Comparison of ENCODE assay signal across 8 cellular contexts in the genomic region with DNA sequence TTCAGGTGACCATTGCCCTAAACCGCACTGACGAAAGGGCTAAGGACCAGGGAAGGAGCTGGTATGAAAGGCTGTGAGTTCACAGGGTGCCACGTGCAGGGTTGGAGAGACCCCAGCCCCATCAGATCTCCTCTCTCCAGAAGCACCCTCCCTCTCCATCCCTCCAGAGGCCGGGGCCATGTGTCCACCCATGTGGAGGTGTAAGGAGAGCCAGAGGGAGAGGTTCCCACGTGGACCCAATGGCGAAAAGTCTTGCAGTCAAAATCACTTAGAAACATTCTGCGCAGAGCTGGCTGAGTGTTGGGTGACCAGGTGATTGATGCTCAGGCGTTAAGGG.
DNase-seq lines count a peak whose midpoint lies in the region; ATAC-seq, FAIRE-seq and TF ChIP-seq lines count a peak whose summit lies in the region.

No MANE protein-coding gene starts in this region.

- POLR2A ChIA-PET in A549 (lab: Yijun Ruan, JAX), result no interaction called here

- H3K4me3 Mint-ChIP-seq in chondrocyte (ENCODE audit: unreplicated experiment), result peak overlapping the region; percentile 50

- TF ChIP-seq CTCF in A549 (IDR thresholded peaks at IDR 0.05) (no peak), chondrocyte (IDR thresholded peaks at IDR 0.05) (no peak)

- TF ChIP-seq RAD21 in A549 (conservative IDR thresholded peaks at IDR 0.05 in 1 of 2, IDR thresholded peaks at IDR 0.05 in 1 of 2), result 0 out of 5 replicates have a peak, but pooled peaks of 1 of the 2 experiments have one; percentile 1

- peak in 1 of 2 experiments; percentile 21 for DNase-seq in A549 (ENCODE audit: low read depth in 1 of 2, low spot score in 1 of 2)
- DNase-seq in chondrocyte (ENCODE audit: low spot score), result no peak
- DNase-seq in GM19238 (ENCODE audit: insufficient read length, low spot score), result no peak
- no peak for DNase-seq in H54 (ENCODE audit: insufficient read length, low spot score)
- DNase-seq in RCC 7860 (ENCODE audit: low spot score), result no peak
- no peak for DNase-seq in NK-92 treated with Interleukin-12 subunit alpha and Interleukin-12 subunit beta, amount 100 ng/mL, for 24 hours (lab: John Stamatoyannopoulos, UW)

- CTCF ChIA-PET in A549 (lab: Yijun Ruan, JAX), result interaction anchor here (1.3 to 3.0 kb wide), 3 partner anchors 9 to 22 kb away, joined by 3 to 11 read pairs (median 10); no protein-coding TSS in a partner anchor

- H3K4me1 Mint-ChIP-seq in chondrocyte (ENCODE audit: low read depth), result peaks cover 46% of the 10 kb centered on the region

- TF ChIP-seq EP300 in A549 (IDR thresholded peaks at IDR 0.05), result no peak

- ATAC-seq in A549, result peak; percentile 60 to 69; a peak in 5 of 6 replicates
- peak; percentile 3 for ATAC-seq in HG03066 (IDR thresholded peaks at IDR 0.05; ENCODE audit: low read depth, unreplicated experiment)

- peaks cover 20% of the 10 kb centered on the region for H3K36me3 Mint-ChIP-seq in chondrocyte (ENCODE audit: low read depth)

- peaks cover 5% of the 10 kb centered on the region for H3K9me3 Mint-ChIP-seq in chondrocyte (ENCODE audit: low read depth)

- peak overlapping the region; percentile 84 to 91 for H3K27ac ChIP-seq in A549

- H3K4me3 ChIP-seq in A549 (peak overlapping the region; percentile 64), mucosa of stomach (ENCODE audit: low read length) (peak overlapping the region; percentile 29)

- H3K27ac Mint-ChIP-seq in chondrocyte (ENCODE audit: unreplicated experiment), result peak overlapping the region; percentile 83

- FAIRE-seq in A549 (lab: Jason Lieb, UNC) (no peak), H54 (lab: Jason Lieb, UNC) (no peak), RCC 7860 (lab: Jason Lieb, UNC) (no peak)

- TF ChIP-seq POLR2A in A549 (IDR thresholded peaks at IDR 0.05; ENCODE audit: low read length) (no peak), H54 (IDR thresholded peaks at IDR 0.05; ENCODE audit: low read depth, low read length) (no peak)

- H3K4me2 ChIP-seq in A549, result peak overlapping the region; percentile 89

- peak overlapping the region; percentile 27 for H3K9ac ChIP-seq in mucosa of stomach (ENCODE audit: low read length)

- no peaks in the 10 kb centered on the region for H3K27me3 Mint-ChIP-seq in chondrocyte (ENCODE audit: low read depth)

- peaks cover 7% of the 10 kb centered on the region; the same call in 1 of the 3 replicates for H3K4me1 ChIP-seq in A549
- peaks cover 4% of the 10 kb centered on the region for H3K4me1 ChIP-seq in mucosa of stomach (ENCODE audit: control insufficient read depth, insufficient read depth, low read length)

- WGBS in A549 (ENCODE audit: missing lambda C conversion rate), result 81% methylated on average over 6 of the region's 8 CpGs

- no peaks in the 10 kb centered on the region for H3K36me3 ChIP-seq in mucosa of stomach (ENCODE audit: control insufficient read depth, insufficient read depth, low read length)

- H3K27me3 ChIP-seq in mucosa of stomach (ENCODE audit: control insufficient read depth, insufficient read depth, low read length), result no peaks in the 10 kb centered on the region

- no peaks in the 10 kb centered on the region for H3K9me3 ChIP-seq in A549
- no peaks in the 10 kb centered on the region for H3K9me3 ChIP-seq in mucosa of stomach (ENCODE audit: control insufficient read depth, low read length)

TF ChIP-seq in A549, 52 proteins besides CTCF, POLR2A, EP300 and RAD21:
- TF ChIP-seq RCOR1 (IDR thresholded peaks at IDR 0.05; ENCODE audit: low read depth, low read length), result no peak
- no peak for TF ChIP-seq JUN (IDR thresholded peaks at IDR 0.05)
- TF ChIP-seq MYC (IDR thresholded peaks at IDR 0.05; ENCODE audit: borderline replicate concordance, low read length), result no peak
